ENCODE assay signal across 24 cellular contexts in the genomic region with DNA sequence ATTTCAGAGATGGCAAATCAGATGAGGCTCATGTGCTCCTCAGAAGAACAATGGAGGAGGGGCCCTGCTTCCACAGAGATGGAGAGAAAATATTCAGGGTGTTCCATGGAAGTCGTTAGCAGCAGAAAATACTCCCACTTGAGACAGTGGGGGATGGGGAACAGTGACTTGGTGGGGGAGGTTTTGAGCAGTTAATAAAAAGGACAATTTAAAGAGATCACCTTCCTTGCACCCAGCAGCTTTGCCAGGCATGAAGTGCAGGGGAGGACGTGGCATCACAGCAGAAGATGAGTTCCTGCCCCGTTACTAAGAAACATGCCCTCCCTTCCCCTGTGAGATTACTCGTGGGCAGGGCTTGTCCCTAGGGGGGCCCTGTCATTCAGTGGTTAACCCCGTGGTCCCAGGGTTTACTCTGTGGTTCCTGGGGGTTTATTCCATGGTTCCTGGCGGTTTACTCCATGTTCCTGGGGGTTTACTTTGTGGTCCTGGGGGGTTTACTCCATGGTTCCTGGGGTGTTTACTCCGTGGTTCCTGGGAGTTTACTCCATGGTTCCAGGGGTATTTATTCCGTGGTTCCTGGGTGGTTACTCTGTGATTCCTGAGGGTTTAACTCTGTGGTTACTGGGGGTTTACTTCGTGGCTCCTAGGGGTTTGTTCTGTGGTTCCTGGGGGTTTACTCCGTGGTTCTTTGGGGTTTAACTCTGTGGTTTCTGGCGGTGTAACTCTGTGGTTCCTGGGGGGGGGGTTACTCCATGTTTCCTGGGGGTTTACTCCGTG.
"Had no signal": no experiment of that assay in that cellular context is flagged by ENCODE, and none has a peak within 500 bp of the region (broad histone marks: within the 10 kb centered on the region; RNA-seq: fewer than 3 reads in every experiment).

No MANE protein-coding gene starts in this region.

- H3K27ac Mint-ChIP-seq: naive B cell, nephron had no signal

- H3K9ac ChIP-seq: parathyroid adenoma had no signal

- H3K27ac ChIP-seq: coronary artery, epithelial cell of prostate, esophagus muscularis mucosa, gastrocnemius medialis, heart right ventricle, parathyroid adenoma, prostate gland, right lobe of liver, testis, tibial nerve, upper lobe of right lung had no signal

- H3K36me3 ChIP-seq: esophagus muscularis mucosa, gastrocnemius medialis, prostate gland, right lobe of liver, tibial nerve, upper lobe of right lung had no signal

- H3K4me3 ChIP-seq: coronary artery, esophagus muscularis mucosa, gastrocnemius medialis, heart right ventricle, prostate gland, right lobe of liver, testis, tibial nerve, upper lobe of right lung had no signal

- H3K4me1 Mint-ChIP-seq: naive B cell, nephron had no signal

- DNase-seq: effector CD8-positive, alpha-beta T cell; gastrocnemius medialis; heart right ventricle; hypothalamus; kidney glomerular epithelial cell; mesendoderm; naive B cell; occipital lobe; retina; right lobe of liver; stimulated activated CD4-positive, alpha-beta T cell treated with anti-CD3 and anti-CD28 coated beads, Interleukin-1b, Interleukin-23, amount 100 ng/mL, for 48 hours; stimulated activated CD4-positive, alpha-beta T cell treated with anti-CD3 and anti-CD28 coated beads, Interleukin-4, amount 100 ng/mL, for 24 hours; stimulated activated naive CD4-positive, alpha-beta T cell; testis; upper lobe of right lung had no signal

- H2AFZ ChIP-seq: parathyroid adenoma had no signal

- H3K9me3 ChIP-seq: prostate gland, right lobe of liver, testis, upper lobe of right lung had no signal

- ATAC-seq: gastrocnemius medialis, heart right ventricle, right lobe of liver, upper lobe of right lung had no signal

- H3K4me1 ChIP-seq: gastrocnemius medialis, parathyroid adenoma, prostate gland, right lobe of liver had no signal

- H3K4me3 Mint-ChIP-seq: naive B cell, nephron had no signal

- H3K79me2 ChIP-seq: parathyroid adenoma had no signal

- FAIRE-seq: endometrium, islet of Langerhans had no signal

- H3K27me3 ChIP-seq: esophagus muscularis mucosa, gastrocnemius medialis, heart right ventricle, right lobe of liver, testis, tibial nerve, upper lobe of right lung had no signal
